15 cellular contexts compared by ENCODE assay signal in the genomic region with DNA sequence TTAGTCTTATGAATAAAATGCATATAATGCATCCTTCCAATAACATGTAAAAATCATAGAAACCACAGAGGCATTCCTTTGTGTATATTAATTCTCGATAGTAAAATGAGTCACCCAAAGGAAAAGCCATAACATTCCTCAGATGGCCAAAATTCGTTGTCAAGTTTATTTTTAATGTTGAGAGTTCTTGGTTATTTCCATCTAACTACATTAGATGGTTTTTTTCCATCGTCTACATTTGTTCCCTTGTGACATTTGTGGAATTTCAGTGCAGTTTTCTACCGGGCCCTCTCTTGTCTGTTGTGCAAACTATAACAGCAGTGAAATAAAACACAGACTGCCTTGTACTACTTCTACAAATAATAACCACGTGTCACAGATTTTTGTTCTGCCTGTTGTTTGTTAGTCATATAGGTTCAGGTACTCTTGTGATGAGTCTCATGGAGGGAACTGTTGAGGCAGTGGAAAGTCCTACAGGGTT. TPM values are rescaled to one million over a fixed set of nuclear protein-coding genes. Genes with fewer than 3 reads are reported as not detected.
DNase-seq lines count a peak whose midpoint lies in the region; ATAC-seq, FAIRE-seq and TF ChIP-seq lines count a peak whose summit lies in the region.
"Had no signal": no experiment of that assay in that cellular context is flagged by ENCODE, and none has a peak within 500 bp of the region (broad histone marks: within the 10 kb centered on the region; RNA-seq: fewer than 3 reads in every experiment).

No MANE protein-coding gene starts in this region.

- peak overlapping the region; percentile 18 for H2AFZ ChIP-seq in astrocyte (ENCODE audit: low read depth, low read length)

- H3K9me3 ChIP-seq in AG04450 (ENCODE audit: control insufficient read depth, insufficient read depth, low read length) (no peaks in the 10 kb centered on the region), astrocyte (ENCODE audit: insufficient read depth, low read depth, low read length) (no peaks in the 10 kb centered on the region)

- H3K36me3 ChIP-seq in astrocyte (ENCODE audit: insufficient read depth, low read length) = no peaks in the 10 kb centered on the region

- H3K4me3 Mint-ChIP-seq in astrocyte (ENCODE audit: unreplicated experiment) (no peak overlapping the region), glutamatergic neuron (ENCODE audit: unreplicated experiment) (no peak overlapping the region)
- H3K4me3 Mint-ChIP-seq: neural crest cell; T-helper 1 cell treated with Interleukin-12 subunit alpha and Interleukin-12 subunit beta and Interleukin-4 antibody, amounts not matched to agents 30 μg/mL and 1 μg/mL, for 36 hours had no signal

- peaks cover 4% of the 10 kb centered on the region for H3K36me3 Mint-ChIP-seq in astrocyte (ENCODE audit: low read depth, unreplicated experiment)
- no peaks in the 10 kb centered on the region for H3K36me3 Mint-ChIP-seq in glutamatergic neuron (ENCODE audit: unreplicated experiment)

- H3K79me2 ChIP-seq in astrocyte (ENCODE audit: insufficient read depth, low read length) = no peaks in the 10 kb centered on the region

- TF ChIP-seq CTCF in AG04450 (IDR thresholded peaks at IDR 0.05; ENCODE audit: low read depth, low read length) = no peak
- TF ChIP-seq CTCF in astrocyte (IDR thresholded peaks at IDR 0.05; ENCODE audit: insufficient read depth, low read depth, low read length) = no peak
- TF ChIP-seq CTCF in glutamatergic neuron (IDR thresholded peaks at IDR 0.05; ENCODE audit: partially characterized antibody, unreplicated experiment) = no peak

- CTCF ChIA-PET in AG04450 (lab: Charles Lee) = no interaction called here

- peak; percentile 77 for DNase-seq in AG04450 (ENCODE audit: low read depth, low spot score)
- peak; percentile 85 for DNase-seq in HS-5 (ENCODE audit: low read depth)
- DNase-seq in astrocyte (ENCODE audit: low read depth) = peak; percentile 93
- no peak for DNase-seq in glutamatergic neuron
- no peak for DNase-seq in T-helper 1 cell
- no peak for DNase-seq in NCI-H748 treated with DMSO at 0.1 percent for 48 hours (lab: John Stamatoyannopoulos, UW)
- DNase-seq in mucosa of gallbladder (ENCODE audit: low spot score) = no peak
- DNase-seq: kidney; NCI-H1105; stimulated activated CD4-positive, alpha-beta T cell treated with anti-CD3 and anti-CD28 coated beads, Interleukin-1b, Interleukin-23, amount 100 ng/mL, for 48 hours; stimulated activated naive CD4-positive, alpha-beta T cell treated with Interleukin-2 at 50 U/mL for 16 hours had no signal

- no peaks in the 10 kb centered on the region for H3K27me3 Mint-ChIP-seq in astrocyte (ENCODE audit: low read depth, unreplicated experiment)
- no peaks in the 10 kb centered on the region for H3K27me3 Mint-ChIP-seq in glutamatergic neuron (ENCODE audit: unreplicated experiment)

- H3K4me3 ChIP-seq in AG04450 (ENCODE audit: low read depth, low read length) (no peak overlapping the region), astrocyte (ENCODE audit: insufficient read depth, low read depth, low read length) (no peak overlapping the region)

- H3K4me2 ChIP-seq in astrocyte (ENCODE audit: low read length) = peak overlapping the region; percentile 57

- POLR2A ChIA-PET in AG04450 (lab: Yijun Ruan, JAX) = no interaction called here

- H3K9me3 Mint-ChIP-seq in astrocyte (ENCODE audit: unreplicated experiment) (no peaks in the 10 kb centered on the region), glutamatergic neuron (ENCODE audit: unreplicated experiment) (peaks cover 1% of the 10 kb centered on the region)
- H3K9me3 Mint-ChIP-seq: neural crest cell; T-helper 1 cell treated with Interleukin-12 subunit alpha and Interleukin-12 subunit beta and Interleukin-4 antibody, amounts not matched to agents 30 μg/mL and 1 μg/mL, for 36 hours had no signal

- ATAC-seq in GM19397 (IDR thresholded peaks at IDR 0.05; ENCODE audit: unreplicated experiment) = no peak

- H3K27ac Mint-ChIP-seq in astrocyte (ENCODE audit: unreplicated experiment) (peak overlapping the region; percentile 53), glutamatergic neuron (ENCODE audit: unreplicated experiment) (peak overlapping the region; percentile 48)
- H3K27ac Mint-ChIP-seq: T-helper 1 cell treated with Interleukin-12 subunit alpha and Interleukin-12 subunit beta and Interleukin-4 antibody, amounts not matched to agents 30 μg/mL and 1 μg/mL, for 36 hours had no signal

- H3K27me3 ChIP-seq in AG04450 (ENCODE audit: control insufficient read depth, insufficient read depth, low read length) = no peaks in the 10 kb centered on the region
- no peaks in the 10 kb centered on the region for H3K27me3 ChIP-seq in astrocyte (ENCODE audit: insufficient read depth, low read length)

- H3K9ac ChIP-seq in astrocyte (ENCODE audit: low read length) = peak overlapping the region; percentile 65

- H3K4me1 Mint-ChIP-seq in astrocyte (ENCODE audit: low read depth, unreplicated experiment) (peaks cover 5% of the 10 kb centered on the region), glutamatergic neuron (ENCODE audit: low read depth, unreplicated experiment) (no peaks in the 10 kb centered on the region)
- H3K4me1 Mint-ChIP-seq: neural crest cell had no signal

- no peaks in the 10 kb centered on the region for H4K20me1 ChIP-seq in astrocyte (ENCODE audit: insufficient read depth, low read length)

- peak; percentile 97 for FAIRE-seq in astrocyte (lab: Jason Lieb, UNC)
- FAIRE-seq: kidney had no signal

- H3K27ac ChIP-seq in AG04450 (ENCODE audit: low read depth, low read length) = peak overlapping the region; percentile 89
- H3K27ac ChIP-seq in astrocyte (ENCODE audit: low read depth, low read length) = peak overlapping the region; percentile 86
- H3K27ac ChIP-seq: C4-2B had no signal

- H3K4me1 ChIP-seq in astrocyte (ENCODE audit: insufficient read depth, low read length) = peaks cover 14% of the 10 kb centered on the region

RNA-seq across cellular contexts. Expression of gene CCAR1, which starts 54.7 kb away (rescaled TPM):
- 58.9 and 69.9 TPM in 2 replicates for polyA plus RNA-seq in AG04450 (2011; rRNA removed)
- polyA minus RNA-seq in AG04450 (2011; rRNA and poly(A)+ RNA removed) = 84.1 and 114 TPM in 2 replicates
- total RNA-seq in astrocyte (62.4 and 72.8 TPM in 2 replicates), glutamatergic neuron (ENCODE audit: unreplicated experiment) (85.5 TPM), mucosa of gallbladder (48.1 TPM)

Comparison
In these comparisons a context has a peak if more than half of its experiments do, and no peak if none do; other contexts are left out.
1. DNase-seq: peak in AG04450 (single experiment), HS-5 (single experiment) and astrocyte (single experiment); none in glutamatergic neuron (single experiment), T-helper 1 cell (0 of 5), NCI-H748 treated with DMSO at 0.1 percent for 48 hours (single experiment) and mucosa of gallbladder (single experiment).